In genomic region chr7:135121868-135122267, GRCh38 we compare ENCODE assay signal across 16 cellular contexts. TPM values are rescaled to one million over a fixed set of nuclear protein-coding genes. Genes with fewer than 3 reads are reported as not detected.
"Had no signal": no experiment of that assay in that cellular context is flagged by ENCODE, and none has a peak within 500 bp of the region (broad histone marks: within the 10 kb centered on the region; RNA-seq: fewer than 3 reads in every experiment).

No MANE protein-coding gene starts in this region.

- H3K9me3 ChIP-seq: colonic mucosa, thyroid gland, vagina had no signal

- H3K36me3 ChIP-seq: colonic mucosa, gastroesophageal sphincter, right atrium auricular region, thyroid gland, vagina had no signal

- H3K27me3 ChIP-seq: colonic mucosa, gastroesophageal sphincter, right atrium auricular region, thyroid gland, vagina had no signal

- H3K27ac ChIP-seq: colonic mucosa, gastroesophageal sphincter, right atrium auricular region, thyroid gland, vagina had no signal

- H3K4me3 ChIP-seq: colonic mucosa, gastroesophageal sphincter, right atrium auricular region, smooth muscle cell, thyroid gland, vagina had no signal

- ATAC-seq: gastroesophageal sphincter; left colon; naive thymus-derived CD8-positive, alpha-beta T cell; stimulated activated effector memory CD8-positive, alpha-beta T cell treated with anti-CD3 and anti-CD28 coated beads, Interleukin-12 subunit alpha, Interleukin-12 subunit beta, amount 100 ng/mL, for 72 hours had no signal

- DNase-seq: activated B cell treated with CpG ODN at 0.5 μM for 24 hours; activated CD4-positive, alpha-beta T cell treated with anti-CD3 and anti-CD28 coated beads, Interleukin-2, amount 10 ng/mL, durations not matched to agents 24 days and 14 days; activated CD8-positive, alpha-beta memory T cell treated with anti-CD3 and anti-CD28 coated beads for 24 hours; activated naive CD4-positive, alpha-beta T cell treated with anti-CD3 and anti-CD28 coated beads for 36 hours; colonic mucosa; hypothalamus; immature natural killer cell; left colon; naive thymus-derived CD8-positive, alpha-beta T cell; T1000; thyroid gland had no signal

- H3K4me2 ChIP-seq: smooth muscle cell had no signal

- H3K4me1 ChIP-seq: colonic mucosa, gastroesophageal sphincter, right atrium auricular region, thyroid gland, vagina had no signal

RNA-seq across cellular contexts. Expression of gene TMEM140, which starts 26.0 kb away (rescaled TPM):
- total RNA-seq: smooth muscle cell had no signal
